In the genomic region with DNA sequence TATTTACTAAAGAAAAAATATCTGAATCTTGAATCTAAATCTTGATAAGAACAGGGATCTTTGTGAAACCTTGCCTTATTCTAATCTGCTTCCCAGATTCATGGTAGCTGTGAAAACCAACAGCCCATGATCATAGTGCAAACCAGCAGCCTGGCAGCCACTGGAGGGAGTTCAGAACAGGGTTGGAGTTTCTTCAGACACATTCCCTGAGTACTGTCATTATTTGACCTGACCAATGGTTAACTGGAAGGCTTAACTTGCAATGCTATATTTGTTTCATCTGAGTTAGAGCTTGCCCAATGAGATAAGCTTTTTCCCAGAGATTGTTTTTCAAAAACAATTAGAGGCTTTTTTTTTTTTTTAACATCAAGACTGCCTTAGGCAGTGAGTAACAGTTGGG, we compare ENCODE assay signal across 1 cellular context.
TF ChIP-seq lines count a peak whose summit lies in the region.

No MANE protein-coding gene starts in this region.

TF ChIP-seq in GM23338, 12 proteins besides CTCF, POLR2A, EP300 and RAD21 (continued from another document):
- TF ChIP-seq, protein P1, sequence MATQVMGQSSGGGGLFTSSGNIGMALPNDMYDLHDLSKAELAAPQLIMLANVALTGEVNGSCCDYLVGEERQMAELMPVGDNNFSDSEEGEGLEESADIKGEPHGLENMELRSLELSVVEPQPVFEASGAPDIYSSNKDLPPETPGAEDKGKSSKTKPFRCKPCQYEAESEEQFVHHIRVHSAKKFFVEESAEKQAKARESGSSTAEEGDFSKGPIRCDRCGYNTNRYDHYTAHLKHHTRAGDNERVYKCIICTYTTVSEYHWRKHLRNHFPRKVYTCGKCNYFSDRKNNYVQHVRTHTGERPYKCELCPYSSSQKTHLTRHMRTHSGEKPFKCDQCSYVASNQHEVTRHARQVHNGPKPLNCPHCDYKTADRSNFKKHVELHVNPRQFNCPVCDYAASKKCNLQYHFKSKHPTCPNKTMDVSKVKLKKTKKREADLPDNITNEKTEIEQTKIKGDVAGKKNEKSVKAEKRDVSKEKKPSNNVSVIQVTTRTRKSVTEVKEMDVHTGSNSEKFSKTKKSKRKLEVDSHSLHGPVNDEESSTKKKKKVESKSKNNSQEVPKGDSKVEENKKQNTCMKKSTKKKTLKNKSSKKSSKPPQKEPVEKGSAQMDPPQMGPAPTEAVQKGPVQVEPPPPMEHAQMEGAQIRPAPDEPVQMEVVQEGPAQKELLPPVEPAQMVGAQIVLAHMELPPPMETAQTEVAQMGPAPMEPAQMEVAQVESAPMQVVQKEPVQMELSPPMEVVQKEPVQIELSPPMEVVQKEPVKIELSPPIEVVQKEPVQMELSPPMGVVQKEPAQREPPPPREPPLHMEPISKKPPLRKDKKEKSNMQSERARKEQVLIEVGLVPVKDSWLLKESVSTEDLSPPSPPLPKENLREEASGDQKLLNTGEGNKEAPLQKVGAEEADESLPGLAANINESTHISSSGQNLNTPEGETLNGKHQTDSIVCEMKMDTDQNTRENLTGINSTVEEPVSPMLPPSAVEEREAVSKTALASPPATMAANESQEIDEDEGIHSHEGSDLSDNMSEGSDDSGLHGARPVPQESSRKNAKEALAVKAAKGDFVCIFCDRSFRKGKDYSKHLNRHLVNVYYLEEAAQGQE (IDR thresholded peaks at IDR 0.05; ENCODE audit: unreplicated experiment) = no peak
- no peak for TF ChIP-seq STAT1 (IDR thresholded peaks at IDR 0.05; ENCODE audit: unreplicated experiment)
- TF ChIP-seq, protein P2, sequence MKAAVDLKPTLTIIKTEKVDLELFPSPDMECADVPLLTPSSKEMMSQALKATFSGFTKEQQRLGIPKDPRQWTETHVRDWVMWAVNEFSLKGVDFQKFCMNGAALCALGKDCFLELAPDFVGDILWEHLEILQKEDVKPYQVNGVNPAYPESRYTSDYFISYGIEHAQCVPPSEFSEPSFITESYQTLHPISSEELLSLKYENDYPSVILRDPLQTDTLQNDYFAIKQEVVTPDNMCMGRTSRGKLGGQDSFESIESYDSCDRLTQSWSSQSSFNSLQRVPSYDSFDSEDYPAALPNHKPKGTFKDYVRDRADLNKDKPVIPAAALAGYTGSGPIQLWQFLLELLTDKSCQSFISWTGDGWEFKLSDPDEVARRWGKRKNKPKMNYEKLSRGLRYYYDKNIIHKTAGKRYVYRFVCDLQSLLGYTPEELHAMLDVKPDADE (IDR thresholded peaks at IDR 0.05) = no peak
- no peak for TF ChIP-seq NANOG (IDR thresholded peaks at IDR 0.05; ENCODE audit: borderline replicate concordance)
- TF ChIP-seq CREB1 (CRISPR knock-in tag; IDR thresholded peaks at IDR 0.05; ENCODE audit: low read depth) = no peak
- TF ChIP-seq ZNF331 (CRISPR knock-in tag; IDR thresholded peaks at IDR 0.05; ENCODE audit: low read depth) = no peak
- TF ChIP-seq ZNF114 (CRISPR knock-in tag; IDR thresholded peaks at IDR 0.05) = no peak
- TF ChIP-seq JUNB (IDR thresholded peaks at IDR 0.05; ENCODE audit: unreplicated experiment) = no peak
- TF ChIP-seq POLR2AphosphoS5 (IDR thresholded peaks at IDR 0.05; ENCODE audit: low read depth) = no peak
- TF ChIP-seq, protein P3, sequence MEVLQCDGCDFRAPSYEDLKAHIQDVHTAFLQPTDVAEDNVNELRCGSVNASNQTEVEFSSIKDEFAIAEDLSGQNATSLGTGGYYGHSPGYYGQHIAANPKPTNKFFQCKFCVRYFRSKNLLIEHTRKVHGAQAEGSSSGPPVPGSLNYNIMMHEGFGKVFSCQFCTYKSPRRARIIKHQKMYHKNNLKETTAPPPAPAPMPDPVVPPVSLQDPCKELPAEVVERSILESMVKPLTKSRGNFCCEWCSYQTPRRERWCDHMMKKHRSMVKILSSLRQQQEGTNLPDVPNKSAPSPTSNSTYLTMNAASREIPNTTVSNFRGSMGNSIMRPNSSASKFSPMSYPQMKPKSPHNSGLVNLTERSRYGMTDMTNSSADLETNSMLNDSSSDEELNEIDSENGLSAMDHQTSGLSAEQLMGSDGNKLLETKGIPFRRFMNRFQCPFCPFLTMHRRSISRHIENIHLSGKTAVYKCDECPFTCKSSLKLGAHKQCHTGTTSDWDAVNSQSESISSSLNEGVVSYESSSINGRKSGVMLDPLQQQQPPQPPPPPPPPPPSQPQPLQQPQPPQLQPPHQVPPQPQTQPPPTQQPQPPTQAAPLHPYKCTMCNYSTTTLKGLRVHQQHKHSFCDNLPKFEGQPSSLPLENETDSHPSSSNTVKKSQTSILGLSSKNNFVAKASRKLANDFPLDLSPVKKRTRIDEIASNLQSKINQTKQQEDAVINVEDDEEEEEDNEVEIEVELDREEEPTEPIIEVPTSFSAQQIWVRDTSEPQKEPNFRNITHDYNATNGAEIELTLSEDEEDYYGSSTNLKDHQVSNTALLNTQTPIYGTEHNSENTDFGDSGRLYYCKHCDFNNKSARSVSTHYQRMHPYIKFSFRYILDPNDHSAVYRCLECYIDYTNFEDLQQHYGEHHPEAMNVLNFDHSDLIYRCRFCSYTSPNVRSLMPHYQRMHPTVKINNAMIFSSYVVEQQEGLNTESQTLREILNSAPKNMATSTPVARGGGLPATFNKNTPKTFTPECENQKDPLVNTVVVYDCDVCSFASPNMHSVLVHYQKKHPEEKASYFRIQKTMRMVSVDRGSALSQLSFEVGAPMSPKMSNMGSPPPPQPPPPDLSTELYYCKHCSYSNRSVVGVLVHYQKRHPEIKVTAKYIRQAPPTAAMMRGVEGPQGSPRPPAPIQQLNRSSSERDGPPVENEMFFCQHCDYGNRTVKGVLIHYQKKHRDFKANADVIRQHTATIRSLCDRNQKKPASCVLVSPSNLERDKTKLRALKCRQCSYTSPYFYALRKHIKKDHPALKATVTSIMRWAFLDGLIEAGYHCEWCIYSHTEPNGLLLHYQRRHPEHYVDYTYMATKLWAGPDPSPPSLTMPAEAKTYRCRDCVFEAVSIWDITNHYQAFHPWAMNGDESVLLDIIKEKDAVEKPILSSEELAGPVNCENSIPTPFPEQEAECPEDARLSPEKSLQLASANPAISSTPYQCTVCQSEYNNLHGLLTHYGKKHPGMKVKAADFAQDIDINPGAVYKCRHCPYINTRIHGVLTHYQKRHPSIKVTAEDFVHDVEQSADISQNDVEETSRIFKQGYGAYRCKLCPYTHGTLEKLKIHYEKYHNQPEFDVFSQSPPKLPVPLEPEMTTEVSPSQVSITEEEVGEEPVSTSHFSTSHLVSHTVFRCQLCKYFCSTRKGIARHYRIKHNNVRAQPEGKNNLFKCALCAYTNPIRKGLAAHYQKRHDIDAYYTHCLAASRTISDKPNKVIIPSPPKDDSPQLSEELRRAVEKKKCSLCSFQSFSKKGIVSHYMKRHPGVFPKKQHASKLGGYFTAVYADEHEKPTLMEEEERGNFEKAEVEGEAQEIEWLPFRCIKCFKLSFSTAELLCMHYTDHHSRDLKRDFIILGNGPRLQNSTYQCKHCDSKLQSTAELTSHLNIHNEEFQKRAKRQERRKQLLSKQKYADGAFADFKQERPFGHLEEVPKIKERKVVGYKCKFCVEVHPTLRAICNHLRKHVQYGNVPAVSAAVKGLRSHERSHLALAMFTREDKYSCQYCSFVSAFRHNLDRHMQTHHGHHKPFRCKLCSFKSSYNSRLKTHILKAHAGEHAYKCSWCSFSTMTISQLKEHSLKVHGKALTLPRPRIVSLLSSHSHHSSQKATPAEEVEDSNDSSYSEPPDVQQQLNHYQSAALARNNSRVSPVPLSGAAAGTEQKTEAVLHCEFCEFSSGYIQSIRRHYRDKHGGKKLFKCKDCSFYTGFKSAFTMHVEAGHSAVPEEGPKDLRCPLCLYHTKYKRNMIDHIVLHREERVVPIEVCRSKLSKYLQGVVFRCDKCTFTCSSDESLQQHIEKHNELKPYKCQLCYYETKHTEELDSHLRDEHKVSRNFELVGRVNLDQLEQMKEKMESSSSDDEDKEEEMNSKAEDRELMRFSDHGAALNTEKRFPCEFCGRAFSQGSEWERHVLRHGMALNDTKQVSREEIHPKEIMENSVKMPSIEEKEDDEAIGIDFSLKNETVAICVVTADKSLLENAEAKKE (CRISPR knock-in tag; IDR thresholded peaks at IDR 0.05) = no peak
